11 cellular contexts compared by ENCODE assay signal in genomic region chr9:21357479-21358290, GRCh38. TPM values are rescaled to one million over a fixed set of nuclear protein-coding genes. Genes with fewer than 3 reads are reported as not detected.
A peak's percentile ranks its signal among the peaks of the same experiment; 100 is the strongest.
DNase-seq lines count a peak whose midpoint lies in the region; ATAC-seq and TF ChIP-seq lines count a peak whose summit lies in the region.
"Had no signal": no experiment of that assay in that cellular context is flagged by ENCODE, and none has a peak within 500 bp of the region (broad histone marks: within the 10 kb centered on the region; RNA-seq: fewer than 3 reads in every experiment).

No MANE protein-coding gene starts in this region.

- H3K9me3 Mint-ChIP-seq in GM23338 (peaks cover 6% of the 10 kb centered on the region), glutamatergic neuron (ENCODE audit: unreplicated experiment) (peaks cover 2% of the 10 kb centered on the region)
- H3K9me3 Mint-ChIP-seq in naive thymus-derived CD8-positive, alpha-beta T cell: peaks cover 0 to 11% (median 10%) of the 10 kb centered on the region in 9 donors

- H2AFZ ChIP-seq in GM23338 (peak overlapping the region; percentile 72), MM.1S (ENCODE audit: low read length) (no peak overlapping the region)

- H3F3A ChIP-seq in GM23338 (replicated peaks; ENCODE audit: low read depth) (no peaks in the 10 kb centered on the region), MM.1S (ENCODE audit: insufficient read depth, low read length) (no peaks in the 10 kb centered on the region)

- H3K9me2 ChIP-seq in GM23338 (ENCODE audit: insufficient read depth) (no peaks in the 10 kb centered on the region), MM.1S (replicated peaks; ENCODE audit: insufficient read depth, low read length) (no peaks in the 10 kb centered on the region)

- POLR2A ChIA-PET in naive thymus-derived CD8-positive, alpha-beta T cell (lab: Charles Lee): interaction anchor here (1.6 kb wide), 1 partner anchor 23 kb away, joined by 5 read pairs; the partner anchor contains the start of gene KLHL9

- H3K36me3 ChIP-seq in GM23338 (ENCODE audit: insufficient read depth) (no peaks in the 10 kb centered on the region), MM.1S (replicated peaks; ENCODE audit: insufficient read depth, low read length) (no peaks in the 10 kb centered on the region)

- H3K27me3 Mint-ChIP-seq in GM23338 (ENCODE audit: insufficient read depth, low read depth, poor library complexity) (no peaks in the 10 kb centered on the region), glutamatergic neuron (ENCODE audit: unreplicated experiment) (no peaks in the 10 kb centered on the region)
- H3K27me3 Mint-ChIP-seq in naive thymus-derived CD8-positive, alpha-beta T cell: peaks cover 0 to 7% (median 2%) of the 10 kb centered on the region in 5 donors

- no peak overlapping the region for H3K9ac ChIP-seq in MM.1S (ENCODE audit: low read length)

- H3K27ac Mint-ChIP-seq in GM23338 (no peak overlapping the region), glutamatergic neuron (ENCODE audit: unreplicated experiment) (no peak overlapping the region)
- H3K27ac Mint-ChIP-seq in naive thymus-derived CD8-positive, alpha-beta T cell: peak overlapping the region; percentile 23 to 92 (median 87)

- H3K4me2 ChIP-seq in GM23338: no peak overlapping the region
- peak overlapping the region; percentile 41; the same call in 1 of the 2 replicates for H3K4me2 ChIP-seq in MM.1S (ENCODE audit: low read depth, low read length)

- H3K4me3 ChIP-seq in GM23338 (no peak overlapping the region), MM.1S (ENCODE audit: low read length) (no peak overlapping the region)

- H3K4me1 ChIP-seq in GM23338 (ENCODE audit: insufficient read depth) (no peaks in the 10 kb centered on the region), MM.1S (ENCODE audit: low read length) (no peaks in the 10 kb centered on the region)

- H3K27me3 ChIP-seq in GM23338 (ENCODE audit: insufficient read depth): no peaks in the 10 kb centered on the region
- H3K27me3 ChIP-seq in MM.1S (replicated peaks; ENCODE audit: insufficient read depth, low read length): peaks cover 50% of the 10 kb centered on the region

- DNase-seq in GM23338 (ENCODE audit: low spot score) (no peak), MM.1S (peak; percentile 46), sciatic nerve (ENCODE audit: low spot score) (no peak), glutamatergic neuron (no peak), DMS 273 treated with DMSO at 0.1 percent for 48 hours (lab: John Stamatoyannopoulos, UW) (no peak), NOMO-1 treated with dmso at 0.1 percent for 144 hours (lab: John Stamatoyannopoulos, UW; ENCODE audit: unreplicated experiment) (no peak)
- peak in 3 of 10 donors; percentile 27 to 65 (median 62) for DNase-seq in naive thymus-derived CD8-positive, alpha-beta T cell
- DNase-seq: NCI-H1092 had no signal

- TF ChIP-seq CTCF in GM23338 (conservative IDR thresholded peaks at IDR 0.05; ENCODE audit: low read depth in 2 of 2) (no peak), MM.1S (IDR thresholded peaks at IDR 0.05; ENCODE audit: low read length) (no peak), glutamatergic neuron (IDR thresholded peaks at IDR 0.05; ENCODE audit: partially characterized antibody, unreplicated experiment) (no peak)

- peak; percentile 96 for ATAC-seq in GM18861 (IDR thresholded peaks at IDR 0.05; ENCODE audit: unreplicated experiment)
- no peak for ATAC-seq in GM23338
- peak; percentile 70 to 85 for ATAC-seq in naive thymus-derived CD8-positive, alpha-beta T cell
- ATAC-seq in sciatic nerve: no peak

- H3K79me2 ChIP-seq in GM23338 (replicated peaks; ENCODE audit: insufficient read depth) (no peaks in the 10 kb centered on the region), MM.1S (ENCODE audit: low read length) (no peaks in the 10 kb centered on the region)

- H4K20me1 ChIP-seq in GM23338 (replicated peaks; ENCODE audit: insufficient read depth) (no peaks in the 10 kb centered on the region), MM.1S (ENCODE audit: insufficient read depth, low read length) (no peaks in the 10 kb centered on the region)

- H3K4me1 Mint-ChIP-seq in GM23338: no peaks in the 10 kb centered on the region
- peaks cover 15 to 20% (median 17%) of the 10 kb centered on the region in 4 donors for H3K4me1 Mint-ChIP-seq in naive thymus-derived CD8-positive, alpha-beta T cell
- no peaks in the 10 kb centered on the region for H3K4me1 Mint-ChIP-seq in glutamatergic neuron (ENCODE audit: low read depth, unreplicated experiment)

- 0 out of 3 replicates have a peak, but pooled peaks cover 5% of the 10 kb centered on the region for H3K36me3 Mint-ChIP-seq in GM23338 (ENCODE audit: low read depth)
- H3K36me3 Mint-ChIP-seq in naive thymus-derived CD8-positive, alpha-beta T cell: peaks cover 0 to 12% (median 6%) of the 10 kb centered on the region in 3 donors
- no peaks in the 10 kb centered on the region for H3K36me3 Mint-ChIP-seq in glutamatergic neuron (ENCODE audit: unreplicated experiment)

- no peaks in the 10 kb centered on the region for H3K9me3 ChIP-seq in MM.1S (replicated peaks; ENCODE audit: insufficient read depth, low read length)

- H3K27ac ChIP-seq in GM23338 (ENCODE audit: low read depth): no peak overlapping the region
- H3K27ac ChIP-seq in MM.1S (ENCODE audit: low read length): no peak overlapping the region

- H3K4me3 Mint-ChIP-seq in GM23338 (no peak overlapping the region), glutamatergic neuron (ENCODE audit: unreplicated experiment) (no peak overlapping the region)
- peak overlapping the region; percentile 45 to 79 (median 72) for H3K4me3 Mint-ChIP-seq in naive thymus-derived CD8-positive, alpha-beta T cell

- intact Hi-C loops in sciatic nerve (cut with DNase I): no loop called here

TF ChIP-seq in GM23338, 12 proteins besides CTCF, POLR2A, EP300 and RAD21 (continues in another document):
- TF ChIP-seq, protein P1, sequence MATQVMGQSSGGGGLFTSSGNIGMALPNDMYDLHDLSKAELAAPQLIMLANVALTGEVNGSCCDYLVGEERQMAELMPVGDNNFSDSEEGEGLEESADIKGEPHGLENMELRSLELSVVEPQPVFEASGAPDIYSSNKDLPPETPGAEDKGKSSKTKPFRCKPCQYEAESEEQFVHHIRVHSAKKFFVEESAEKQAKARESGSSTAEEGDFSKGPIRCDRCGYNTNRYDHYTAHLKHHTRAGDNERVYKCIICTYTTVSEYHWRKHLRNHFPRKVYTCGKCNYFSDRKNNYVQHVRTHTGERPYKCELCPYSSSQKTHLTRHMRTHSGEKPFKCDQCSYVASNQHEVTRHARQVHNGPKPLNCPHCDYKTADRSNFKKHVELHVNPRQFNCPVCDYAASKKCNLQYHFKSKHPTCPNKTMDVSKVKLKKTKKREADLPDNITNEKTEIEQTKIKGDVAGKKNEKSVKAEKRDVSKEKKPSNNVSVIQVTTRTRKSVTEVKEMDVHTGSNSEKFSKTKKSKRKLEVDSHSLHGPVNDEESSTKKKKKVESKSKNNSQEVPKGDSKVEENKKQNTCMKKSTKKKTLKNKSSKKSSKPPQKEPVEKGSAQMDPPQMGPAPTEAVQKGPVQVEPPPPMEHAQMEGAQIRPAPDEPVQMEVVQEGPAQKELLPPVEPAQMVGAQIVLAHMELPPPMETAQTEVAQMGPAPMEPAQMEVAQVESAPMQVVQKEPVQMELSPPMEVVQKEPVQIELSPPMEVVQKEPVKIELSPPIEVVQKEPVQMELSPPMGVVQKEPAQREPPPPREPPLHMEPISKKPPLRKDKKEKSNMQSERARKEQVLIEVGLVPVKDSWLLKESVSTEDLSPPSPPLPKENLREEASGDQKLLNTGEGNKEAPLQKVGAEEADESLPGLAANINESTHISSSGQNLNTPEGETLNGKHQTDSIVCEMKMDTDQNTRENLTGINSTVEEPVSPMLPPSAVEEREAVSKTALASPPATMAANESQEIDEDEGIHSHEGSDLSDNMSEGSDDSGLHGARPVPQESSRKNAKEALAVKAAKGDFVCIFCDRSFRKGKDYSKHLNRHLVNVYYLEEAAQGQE (IDR thresholded peaks at IDR 0.05; ENCODE audit: unreplicated experiment): no peak
- TF ChIP-seq, protein P2, sequence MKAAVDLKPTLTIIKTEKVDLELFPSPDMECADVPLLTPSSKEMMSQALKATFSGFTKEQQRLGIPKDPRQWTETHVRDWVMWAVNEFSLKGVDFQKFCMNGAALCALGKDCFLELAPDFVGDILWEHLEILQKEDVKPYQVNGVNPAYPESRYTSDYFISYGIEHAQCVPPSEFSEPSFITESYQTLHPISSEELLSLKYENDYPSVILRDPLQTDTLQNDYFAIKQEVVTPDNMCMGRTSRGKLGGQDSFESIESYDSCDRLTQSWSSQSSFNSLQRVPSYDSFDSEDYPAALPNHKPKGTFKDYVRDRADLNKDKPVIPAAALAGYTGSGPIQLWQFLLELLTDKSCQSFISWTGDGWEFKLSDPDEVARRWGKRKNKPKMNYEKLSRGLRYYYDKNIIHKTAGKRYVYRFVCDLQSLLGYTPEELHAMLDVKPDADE (IDR thresholded peaks at IDR 0.05): no peak

RNA-seq across cellular contexts. Expression of gene IFNA6, which starts 7.0 kb away (rescaled TPM):
- total RNA-seq in GM23338 (2014; rRNA removed; shearing (Covaris generic)): not detected in 2 replicates
- not detected in 2 replicates for polyA plus RNA-seq in GM23338 (2016; fragmentation: Nextera tagmentation; extraction: Ambion mirVana)
- total RNA-seq in naive thymus-derived CD8-positive, alpha-beta T cell: not detected
- not detected for polyA plus RNA-seq in naive thymus-derived CD8-positive, alpha-beta T cell
- total RNA-seq in sciatic nerve (not detected), glutamatergic neuron (ENCODE audit: unreplicated experiment) (not detected)
- total RNA-seq: dermis microvascular lymphatic vessel endothelial cell, skeletal muscle tissue had no signal

RNA-seq across cellular contexts. Expression of gene IFNA13, which starts 10.2 kb away (rescaled TPM):
- not detected in 2 replicates for total RNA-seq in GM23338 (2014; rRNA removed; shearing (Covaris generic))
- not detected in 2 replicates for polyA plus RNA-seq in GM23338 (2016; fragmentation: Nextera tagmentation; extraction: Ambion mirVana)
- total RNA-seq in naive thymus-derived CD8-positive, alpha-beta T cell: not detected
- not detected for polyA plus RNA-seq in naive thymus-derived CD8-positive, alpha-beta T cell
- total RNA-seq in sciatic nerve: not detected
- not detected for total RNA-seq in glutamatergic neuron (ENCODE audit: unreplicated experiment)
- total RNA-seq: dermis microvascular lymphatic vessel endothelial cell had no signal

RNA-seq across cellular contexts. Expression of gene KLHL9, which starts 22.5 kb away (rescaled TPM):
- 22.1 and 24.0 TPM in 2 replicates for total RNA-seq in GM23338 (2014; rRNA removed; shearing (Covaris generic))
- 9.1 and 9.6 TPM in 2 replicates for polyA plus RNA-seq in GM23338 (2016; fragmentation: Nextera tagmentation; extraction: Ambion mirVana)
- total RNA-seq in naive thymus-derived CD8-positive, alpha-beta T cell: 10 to 100 TPM; 33.8 to 36.4 TPM
- 10 to 100 TPM; 14.8 to 19.6 (median 18.6) TPM for polyA plus RNA-seq in naive thymus-derived CD8-positive, alpha-beta T cell
- total RNA-seq in sciatic nerve: 26.3 TPM
- total RNA-seq in glutamatergic neuron (ENCODE audit: unreplicated experiment): 38.7 TPM

RNA-seq across cellular contexts. Expression of gene IFNA2, which starts 27.5 kb away (rescaled TPM):
- not detected in 2 replicates for total RNA-seq in GM23338 (2014; rRNA removed; shearing (Covaris generic))
- polyA plus RNA-seq in GM23338 (2016; fragmentation: Nextera tagmentation; extraction: Ambion mirVana): not detected in 2 replicates
- total RNA-seq in naive thymus-derived CD8-positive, alpha-beta T cell: not detected
- not detected for polyA plus RNA-seq in naive thymus-derived CD8-positive, alpha-beta T cell
- total RNA-seq in sciatic nerve (not detected), glutamatergic neuron (ENCODE audit: unreplicated experiment) (not detected)
- total RNA-seq: dermis microvascular lymphatic vessel endothelial cell, skeletal muscle tissue had no signal

RNA-seq across cellular contexts. Expression of gene IFNA8, which starts 51.2 kb away (rescaled TPM):
- not detected in 2 replicates for total RNA-seq in GM23338 (2014; rRNA removed; shearing (Covaris generic))
- polyA plus RNA-seq in GM23338 (2016; fragmentation: Nextera tagmentation; extraction: Ambion mirVana): not detected in 2 replicates
- total RNA-seq in naive thymus-derived CD8-positive, alpha-beta T cell: not detected
- not detected for polyA plus RNA-seq in naive thymus-derived CD8-positive, alpha-beta T cell
- total RNA-seq in sciatic nerve (not detected), glutamatergic neuron (ENCODE audit: unreplicated experiment) (not detected)
- total RNA-seq: dermis microvascular lymphatic vessel endothelial cell, skeletal muscle tissue had no signal

Comparison
In these comparisons a context has a peak if more than half of its experiments do, and no peak if none do; other contexts are left out.
1. ATAC-seq: peak in GM18861 (single experiment) and naive thymus-derived CD8-positive, alpha-beta T cell (2 of 2); none in GM23338 (single experiment) and sciatic nerve (single experiment).
2. H3K27ac Mint-ChIP-seq: peak in naive thymus-derived CD8-positive, alpha-beta T cell (10 of 10); none in GM23338 (single experiment) and glutamatergic neuron (single experiment).
3. H3K4me3 Mint-ChIP-seq: peak in naive thymus-derived CD8-positive, alpha-beta T cell (10 of 10); none in GM23338 (single experiment) and glutamatergic neuron (single experiment).